In the genomic region with DNA sequence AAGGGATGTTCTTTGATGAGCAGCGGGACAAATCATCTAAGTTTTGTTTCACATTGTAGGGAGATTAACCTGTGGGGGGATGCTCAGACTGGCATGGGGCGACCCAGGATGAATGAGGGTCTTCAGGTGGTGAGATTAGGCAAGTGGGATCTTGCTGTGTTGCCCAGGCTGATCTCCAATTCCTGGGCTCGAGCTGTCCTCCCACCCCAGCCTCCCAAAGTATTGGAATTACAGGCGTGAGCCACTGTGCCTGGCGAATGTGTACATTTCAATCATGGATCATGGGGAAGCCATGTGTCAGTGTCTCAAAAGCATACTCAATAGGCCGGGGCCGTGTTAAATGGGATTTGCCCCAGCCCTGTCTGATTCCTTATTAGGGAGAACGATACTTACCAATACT, we compare ENCODE assay signal across 28 cellular contexts.
"Had no signal": no experiment of that assay in that cellular context is flagged by ENCODE, and none has a peak within 500 bp of the region (broad histone marks: within the 10 kb centered on the region; RNA-seq: fewer than 3 reads in every experiment).

No MANE protein-coding gene starts in this region.

- DNase-seq: activated CD4-positive, alpha-beta memory T cell treated with anti-CD3 and anti-CD28 coated beads, Interleukin-2, amount 10 ng/mL, durations not matched to agents 7 days and 5 days; activated CD4-positive, alpha-beta T cell treated with anti-CD3 and anti-CD28 coated beads for 1 hour; activated CD4-positive, alpha-beta T cell treated with anti-CD3 and anti-CD28 coated beads for 4 hours; activated CD4-positive, alpha-beta T cell treated with anti-CD3 and anti-CD28 coated beads, Interleukin-2, amount 10 ng/mL, durations not matched to agents 7 days and 5 days; activated CD4-positive, alpha-beta T cell treated with anti-CD3 and anti-CD28 coated beads, Interleukin-2, amount 50 U/mL, for 4 hours; activated CD8-positive, alpha-beta memory T cell treated with anti-CD3 and anti-CD28 coated beads, Interleukin-2, amount 50 U/mL, for 48 hours; activated gamma-delta T cell; activated naive CD4-positive, alpha-beta T cell; activated naive CD4-positive, alpha-beta T cell treated with anti-CD3 and anti-CD28 coated beads, Interleukin-2, amount 10 ng/mL, durations not matched to agents 7 days and 5 days; activated naive CD8-positive, alpha-beta T cell treated with anti-CD3 and anti-CD28 coated beads, Interleukin-2, amount 10 ng/mL, durations not matched to agents 7 days and 5 days; activated T-cell treated with anti-CD3 and anti-CD28 coated beads for 4 hours; activated T-cell treated with anti-CD3 and anti-CD28 coated beads, Interleukin-2, amount 50 U/mL, for 24 hours; activated T-cell treated with anti-CD3 and anti-CD28 coated beads, Interleukin-2, amount 50 U/mL, for 72 hours; central memory CD4-positive, alpha-beta T cell; cerebellar nuclear complex; colonic mucosa; effector CD8-positive, alpha-beta T cell; esophagus squamous epithelium; foreskin melanocyte; head of caudate nucleus; T-helper 2 cell had no signal

- H3K36me3 ChIP-seq: ascending aorta, breast epithelium, cardiac muscle cell, colonic mucosa had no signal

- H3K4me3 ChIP-seq: ascending aorta, breast epithelium, cardiac muscle cell, colonic mucosa, esophagus squamous epithelium had no signal

- H3K27me3 ChIP-seq: ascending aorta, breast epithelium, cardiac muscle cell, colonic mucosa, esophagus squamous epithelium had no signal

- H3K27ac ChIP-seq: ascending aorta, breast epithelium, cardiac muscle cell, colonic mucosa, epithelial cell of prostate, esophagus squamous epithelium had no signal

- H3K4me1 ChIP-seq: breast epithelium, colonic mucosa had no signal

- ATAC-seq: activated naive CD4-positive, alpha-beta T cell treated with anti-CD3 and anti-CD28 coated beads, Interleukin-2, amount 50 U/mL, for 72 hours; activated T-cell treated with anti-CD3 and anti-CD28 coated beads, Interleukin-2, amount 50 U/mL, for 72 hours had no signal

- FAIRE-seq: endometrium, endothelial cell of umbilical vein had no signal

- H3K9me3 ChIP-seq: ascending aorta, breast epithelium, colonic mucosa, esophagus squamous epithelium had no signal
